ENCODE assay signal across 10 cellular contexts in the genomic region with DNA sequence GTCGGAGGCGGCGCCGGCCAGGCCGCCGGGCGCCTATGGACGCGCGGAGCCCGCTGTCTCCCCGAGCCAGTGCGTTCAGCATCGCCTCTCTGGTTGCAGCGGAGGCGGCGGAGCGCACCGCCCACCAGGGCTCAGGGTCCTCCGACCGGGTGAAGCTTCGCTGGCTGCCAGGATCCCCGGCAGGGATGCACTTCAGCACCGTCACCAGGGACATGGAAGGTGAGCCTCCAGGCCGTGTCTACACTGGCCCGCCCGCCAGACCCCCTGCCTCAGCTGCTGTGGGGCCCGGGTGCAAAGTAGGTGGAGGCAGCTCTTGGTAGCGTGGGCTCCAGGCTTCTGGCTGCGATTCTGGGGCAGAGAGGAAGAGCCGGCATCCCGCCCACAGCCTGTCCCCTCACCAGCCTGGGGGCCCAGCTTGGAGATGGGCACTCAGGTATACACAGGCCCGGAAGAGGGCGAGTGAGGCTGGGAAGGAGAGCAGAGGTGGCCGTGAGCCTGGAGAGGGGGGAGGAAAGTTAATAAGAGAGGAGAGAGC. TPM values are rescaled to one million over a fixed set of nuclear protein-coding genes. Genes with fewer than 3 reads are reported as not detected.
A peak's percentile ranks its signal among the peaks of the same experiment; 100 is the strongest.
DNase-seq lines count a peak whose midpoint lies in the region; ATAC-seq and TF ChIP-seq lines count a peak whose summit lies in the region.
"Had no signal": no experiment of that assay in that cellular context is flagged by ENCODE, and none has a peak within 500 bp of the region (broad histone marks: within the 10 kb centered on the region; RNA-seq: fewer than 3 reads in every experiment).

No MANE protein-coding gene starts in this region.

- H3K23ac ChIP-seq in IMR-90 (ENCODE audit: low read depth, low read length) (no peak overlapping the region), neuronal stem cell (ENCODE audit: low read depth, low read length, poor library complexity) (peak overlapping the region; percentile 4)

- CTCF ChIA-PET in IMR-90 (lab: Yijun Ruan, JAX), result no interaction called here

- no peak overlapping the region for H2BK15ac ChIP-seq in IMR-90 (ENCODE audit: low read depth, low read length)
- H2BK15ac ChIP-seq in neuronal stem cell (ENCODE audit: low read length), result no peak overlapping the region

- no peak for TF ChIP-seq RAD21 in IMR-90 (IDR thresholded peaks at IDR 0.05; ENCODE audit: low read length)

- ATAC-seq in IMR-90 (ENCODE audit: low read depth) (peak; percentile 44), GM18520 (IDR thresholded peaks at IDR 0.05; ENCODE audit: unreplicated experiment) (no peak)

- peaks cover 6% of the 10 kb centered on the region; the same call in 1 of the 2 replicates for H4K20me1 ChIP-seq in IMR-90 (ENCODE audit: insufficient read depth, low read length)

- H2BK120ac ChIP-seq in IMR-90 (ENCODE audit: low read depth, low read length) (no peak overlapping the region), neuronal stem cell (ENCODE audit: low read depth, low read length) (no peak overlapping the region)

- H3K9me3 ChIP-seq in IMR-90 (ENCODE audit: control insufficient read depth, insufficient read depth, low read length) (no peaks in the 10 kb centered on the region), neuronal stem cell (replicated peaks in 1 of 2; ENCODE audit: control insufficient read depth in 2 of 2, insufficient read depth in 1 of 2, low read depth in 1 of 2, low read length in 2 of 2) (peaks cover 5 to 10% of the 10 kb centered on the region in 2 donors), prostate gland (no peaks in the 10 kb centered on the region)
- no peaks in the 10 kb centered on the region for H3K9me3 ChIP-seq in effector memory CD4-positive, alpha-beta T cell (ENCODE audit: control insufficient read depth, low read length)

- H3K27ac ChIP-seq in IMR-90 (ENCODE audit: insufficient read depth, low read length) (no peak overlapping the region), neuronal stem cell (replicated peaks; ENCODE audit: low read length) (no peak overlapping the region), prostate gland (no peak overlapping the region)
- no peak overlapping the region for H3K27ac ChIP-seq in effector memory CD4-positive, alpha-beta T cell (ENCODE audit: insufficient read depth, low read length, poor library complexity, severe bottlenecking)

- no peak overlapping the region for H2AK9ac ChIP-seq in IMR-90 (replicated peaks; ENCODE audit: low read depth, low read length, poor library complexity)

- H3K9ac ChIP-seq in IMR-90 (ENCODE audit: low read depth, low read length), result no peak overlapping the region
- H3K9ac ChIP-seq in neuronal stem cell (ENCODE audit: low read depth, low read length, poor library complexity), result no peak overlapping the region

- no peak overlapping the region for H3K56ac ChIP-seq in IMR-90 (ENCODE audit: extremely low read depth, insufficient read depth, low read length)

- H3K18ac ChIP-seq in IMR-90 (ENCODE audit: low read depth, low read length) (no peak overlapping the region), neuronal stem cell (ENCODE audit: low read length) (peak overlapping the region; percentile 15)

- H3K4me1 ChIP-seq in IMR-90 (ENCODE audit: control insufficient read depth, insufficient read depth, low read length) (peaks cover 4% of the 10 kb centered on the region; the same call in 1 of the 2 replicates), neuronal stem cell (ENCODE audit: control insufficient read depth in 2 of 2, insufficient read depth in 1 of 2, low read depth in 1 of 2, low read length in 2 of 2) (peaks cover 10 to 13% of the 10 kb centered on the region in 2 donors), prostate gland (replicated peaks) (peaks cover 5% of the 10 kb centered on the region)
- peaks cover 36% of the 10 kb centered on the region for H3K4me1 ChIP-seq in effector memory CD4-positive, alpha-beta T cell (ENCODE audit: control insufficient read depth, insufficient read depth, low read length, poor library complexity, severe bottlenecking)

- H3K79me1 ChIP-seq in IMR-90 (ENCODE audit: low read depth in 1 of 2, low read length in 2 of 2) (no peaks in the 10 kb centered on the region), neuronal stem cell (ENCODE audit: low read depth, low read length) (no peaks in the 10 kb centered on the region)

- no peak overlapping the region for H3K14ac ChIP-seq in IMR-90 (replicated peaks; ENCODE audit: low read depth, low read length)
- H3K14ac ChIP-seq in neuronal stem cell (ENCODE audit: low read length), result no peak overlapping the region

- H4K8ac ChIP-seq in IMR-90 (ENCODE audit: low read depth in 2 of 2, low read length in 2 of 2), result no peak overlapping the region
- H4K8ac ChIP-seq in neuronal stem cell (ENCODE audit: low read depth, low read length), result no peak overlapping the region

- H3K4me3 ChIP-seq in IMR-90 (ENCODE audit: insufficient read depth, low read depth, low read length), result no peak overlapping the region
- H3K4me3 ChIP-seq in effector memory CD4-positive, alpha-beta T cell (ENCODE audit: insufficient read depth, low read depth, low read length, poor library complexity, severe bottlenecking), result peak overlapping the region; percentile 32
- H3K4me3 ChIP-seq in neuronal stem cell (ENCODE audit: low read length in 2 of 2), result no peak overlapping the region
- H3K4me3 ChIP-seq in prostate gland, result no peak overlapping the region

- no peaks in the 10 kb centered on the region for H3K9me1 ChIP-seq in IMR-90 (ENCODE audit: insufficient read depth, low read length)

- TF ChIP-seq POLR2A in IMR-90 (IDR thresholded peaks at IDR 0.05; ENCODE audit: low read depth, low read length) (no peak), prostate gland (IDR thresholded peaks at IDR 0.05) (no peak)

- H2BK5ac ChIP-seq in IMR-90 (ENCODE audit: low read depth, low read length, poor library complexity, severe bottlenecking) (no peak overlapping the region), neuronal stem cell (ENCODE audit: low read length) (no peak overlapping the region)

- H2AK5ac ChIP-seq in IMR-90 (ENCODE audit: low read depth, low read length) (no peak overlapping the region), neuronal stem cell (ENCODE audit: low read depth, low read length) (peak overlapping the region; percentile 6)

- H2AFZ ChIP-seq in IMR-90 (replicated peaks; ENCODE audit: low read length, poor library complexity) (peak overlapping the region; percentile 33), neuronal stem cell (ENCODE audit: low read length) (no peak overlapping the region)

- no peak overlapping the region for H2BK20ac ChIP-seq in IMR-90 (ENCODE audit: low read depth, low read length)

- POLR2A ChIA-PET in IMR-90 (lab: Charles Lee; ENCODE audit: unreplicated experiment), result no interaction called here

- DNase-seq in NCI-H748 (lab: John Stamatoyannopoulos, UW; ENCODE audit: unreplicated experiment), result peak; percentile 52
- no peak for DNase-seq in NCI-H748 treated with DMSO at 0.1 percent for 48 hours (lab: John Stamatoyannopoulos, UW)
- no peak for DNase-seq in IMR-90
- DNase-seq in effector memory CD4-positive, alpha-beta T cell, result no peak
- DNase-seq in neuronal stem cell (ENCODE audit: low spot score), result no peak
- DNase-seq in prostate gland (ENCODE audit: low spot score), result no peak
- no peak for DNase-seq in HCEC 1CT
- DNase-seq: NCI-H446 had no signal

- no peak overlapping the region for H4K5ac ChIP-seq in IMR-90 (ENCODE audit: low read depth, low read length)

- H4K91ac ChIP-seq in IMR-90 (ENCODE audit: insufficient read depth, low read depth, low read length) (no peak overlapping the region), neuronal stem cell (ENCODE audit: low read depth, low read length, poor library complexity) (no peak overlapping the region)

- peak overlapping the region; percentile 21; the same call in 1 of the 2 replicates for H3K4me2 ChIP-seq in IMR-90 (ENCODE audit: low read depth, low read length)
- H3K4me2 ChIP-seq in neuronal stem cell (ENCODE audit: insufficient read depth, low read length, poor library complexity, severe bottlenecking), result no peak overlapping the region

- H3K4ac ChIP-seq in IMR-90 (ENCODE audit: low read depth, low read length), result no peak overlapping the region
- no peak overlapping the region for H3K4ac ChIP-seq in neuronal stem cell (ENCODE audit: low read length)

- TF ChIP-seq CTCF in IMR-90 (conservative IDR thresholded peaks at IDR 0.05; ENCODE audit: low read depth, low read length) (no peak), prostate gland (IDR thresholded peaks at IDR 0.05) (no peak)

- H3K27me3 ChIP-seq in IMR-90 (ENCODE audit: control insufficient read depth, insufficient read depth, low read length) (peaks cover 93% of the 10 kb centered on the region), neuronal stem cell (ENCODE audit: control insufficient read depth in 3 of 3, insufficient read depth in 3 of 3, low read depth in 1 of 3, low read length in 3 of 3) (peaks cover 80 to 96% (median 94%) of the 10 kb centered on the region in 3 experiments), prostate gland (replicated peaks; ENCODE audit: insufficient read depth) (peaks cover 17% of the 10 kb centered on the region)
- peaks cover 46% of the 10 kb centered on the region for H3K27me3 ChIP-seq in effector memory CD4-positive, alpha-beta T cell (replicated peaks; ENCODE audit: control insufficient read depth, insufficient read depth, low read length, poor library complexity, severe bottlenecking)

- BruUV-seq in IMR-90 (replicated peaks; lab: Mats Ljungman, UMichigan), result no TSS peak

- H2BK12ac ChIP-seq in neuronal stem cell (ENCODE audit: low read length), result no peak overlapping the region

- 3% methylated on average over 9 of the region's 35 CpGs; no CpG with 5 or more reads in 1 of the 2 experiments for WGBS in IMR-90 (ENCODE audit: extremely low coverage in 2 of 2, insufficient read length in 1 of 2), 2 experiments
- WGBS in neuronal stem cell (ENCODE audit: extremely low coverage in 2 of 2, insufficient read length in 2 of 2, insufficient replicate concordance in 1 of 2), 2 donors, result no CpG with 5 or more reads among the region's 35 CpGs
- WGBS in prostate gland, result 21% methylated on average over 28 of the region's 35 CpGs

- intact Hi-C loops in IMR-90 (cut with micrococcal nuclease), result no loop called here
- intact Hi-C loops in prostate gland (cut with DNase I), result no loop called here

- dilution Hi-C loops in IMR-90 (cut with HindIII; ENCODE audit: low sequenced_read_pairs, unreplicated experiment), result no loop called here

- H3K36me3 ChIP-seq in IMR-90 (ENCODE audit: control insufficient read depth, insufficient read depth, low read length) (no peaks in the 10 kb centered on the region), neuronal stem cell (replicated peaks in 1 of 2; ENCODE audit: control insufficient read depth in 2 of 2, insufficient read depth in 2 of 2, low read length in 2 of 2) (no peaks in the 10 kb centered on the region), prostate gland (no peaks in the 10 kb centered on the region)
- no peaks in the 10 kb centered on the region for H3K36me3 ChIP-seq in effector memory CD4-positive, alpha-beta T cell (ENCODE audit: control insufficient read depth, insufficient read depth, low read length)

- in situ Hi-C loops in IMR-90 (cut with MboI; ENCODE audit: low sequenced_read_pairs), result no loop called here

RNA-seq across cellular contexts. Expression of gene TBX1, which starts 1.1 kb away (rescaled TPM):
- total RNA-seq in IMR-90 (2012; rRNA removed) (not detected in 2 replicates), prostate gland (10 to 100 TPM; 11.0 to 20.2 TPM)
- 0.03 and 0.13 TPM in 2 replicates for polyA plus RNA-seq in IMR-90 (2012; rRNA removed)
- 0.03 TPM in 1 of 2 replicates, not detected in the other for polyA plus RNA-seq in IMR-90 (2012; cell fraction: cytosol; rRNA removed)
- 0.08 and 0.36 TPM in 2 replicates for polyA plus RNA-seq in IMR-90 (2012; cell fraction: nucleus; rRNA removed; ENCODE audit: low replicate concordance)
- 0.31 TPM for polyA plus RNA-seq in neuronal stem cell (2013, experiment 1 of 2)
- polyA plus RNA-seq in neuronal stem cell (2013, experiment 2 of 2), result 0.26 TPM
- total RNA-seq: kidney epithelial cell had no signal

RNA-seq across cellular contexts. Expression of gene GP1BB, which starts 36.2 kb away (rescaled TPM):
- total RNA-seq in IMR-90 (2012; rRNA removed) (0.18 and 0.28 TPM in 2 replicates), prostate gland (10 to 100 TPM in 1 of 2 donors, 1 to 10 TPM in 1; 6.8 to 60.3 TPM)
- 1.5 and 4.6 TPM in 2 replicates for polyA plus RNA-seq in IMR-90 (2012; rRNA removed)
- polyA plus RNA-seq in IMR-90 (2012; cell fraction: cytosol; rRNA removed), result 1.2 and 3.0 TPM in 2 replicates
- polyA plus RNA-seq in IMR-90 (2012; cell fraction: nucleus; rRNA removed; ENCODE audit: low replicate concordance), result 7.1 and 36.7 TPM in 2 replicates
- polyA plus RNA-seq in neuronal stem cell (2013, experiment 1 of 2), result 2.5 TPM
- 2.6 TPM for polyA plus RNA-seq in neuronal stem cell (2013, experiment 2 of 2)

RNA-seq across cellular contexts. Expression of gene SEPTIN5, which starts 45.2 kb away (rescaled TPM):
- 16.8 and 17.2 TPM in 2 replicates for total RNA-seq in IMR-90 (2012; rRNA removed)
- 20.7 and 22.3 TPM in 2 replicates for polyA plus RNA-seq in IMR-90 (2012; rRNA removed)
- polyA plus RNA-seq in IMR-90 (2012; cell fraction: cytosol; rRNA removed), result 10.4 and 22.8 TPM in 2 replicates
- polyA plus RNA-seq in IMR-90 (2012; cell fraction: nucleus; rRNA removed; ENCODE audit: low replicate concordance), result 65.7 and 90.4 TPM in 2 replicates
- polyA plus RNA-seq in neuronal stem cell (2013, experiment 1 of 2), result 23.1 TPM
- polyA plus RNA-seq in neuronal stem cell (2013, experiment 2 of 2), result 21.3 TPM
- total RNA-seq in prostate gland, result 10 to 100 TPM; 17.1 to 96.2 TPM

Comparison
In these comparisons a context has a peak if more than half of its experiments do, and no peak if none do; other contexts are left out.
1. RNA of gene TBX1, which starts 1.1 kb away (total RNA-seq): 11.0 to 20.2 TPM in prostate gland; not detected in IMR-90; every median in the first group is over 10 times any median in the second.